In the genomic region with DNA sequence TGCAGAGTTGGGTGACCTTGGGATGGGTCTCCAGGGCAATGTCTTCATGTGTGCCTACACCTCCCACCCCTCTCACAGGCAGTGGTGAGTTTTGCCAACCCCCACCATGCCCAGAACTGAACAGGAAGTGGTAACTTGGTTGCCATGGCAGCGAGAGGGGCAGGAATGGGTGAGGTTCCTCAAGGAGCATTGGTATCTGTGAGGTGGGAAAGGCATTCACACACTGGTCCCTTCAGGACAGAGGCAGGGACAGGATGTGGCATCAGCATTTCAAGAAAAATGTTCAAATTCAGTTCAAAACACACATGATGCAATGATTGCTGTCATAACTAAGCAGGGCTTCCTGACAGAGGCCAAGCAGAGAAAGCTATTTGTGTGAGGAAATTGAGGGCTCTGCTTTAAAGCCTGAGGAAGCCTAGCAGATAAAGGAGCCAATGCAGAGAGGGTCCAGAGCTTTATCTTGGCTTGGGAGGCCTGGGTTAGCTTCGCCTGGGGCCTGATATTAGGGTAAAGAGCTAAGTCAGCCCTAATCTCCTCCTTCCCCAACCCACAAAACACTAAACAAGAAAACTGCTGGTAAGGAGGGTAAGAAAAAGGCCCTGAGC, we compare ENCODE assay signal across 8 cellular contexts. TPM values are rescaled to one million over a fixed set of nuclear protein-coding genes. Genes with fewer than 3 reads are reported as not detected.
DNase-seq lines count a peak whose midpoint lies in the region; ATAC-seq and TF ChIP-seq lines count a peak whose summit lies in the region.

No MANE protein-coding gene starts in this region.

- H3K27me3 ChIP-seq in MM.1S (replicated peaks; ENCODE audit: insufficient read depth, low read length) = no peaks in the 10 kb centered on the region

- H3K9ac ChIP-seq in MM.1S (ENCODE audit: low read length) = peak overlapping the region; percentile 61

- H3K9me2 ChIP-seq in MM.1S (replicated peaks; ENCODE audit: insufficient read depth, low read length) = no peaks in the 10 kb centered on the region

- H3K4me3 ChIP-seq in MM.1S (ENCODE audit: low read length) = peak overlapping the region; percentile 57

- peaks cover 32% of the 10 kb centered on the region for H3K4me1 ChIP-seq in MM.1S (ENCODE audit: low read length)

- peak; percentile 36 for ATAC-seq in GM18868 (IDR thresholded peaks at IDR 0.05; ENCODE audit: unreplicated experiment)
- no peak for ATAC-seq in HG03280 (IDR thresholded peaks at IDR 0.05; ENCODE audit: unreplicated experiment)

- TF ChIP-seq CTCF in MM.1S (IDR thresholded peaks at IDR 0.05; ENCODE audit: low read length) = no peak

- peaks cover 25% of the 10 kb centered on the region for H3F3A ChIP-seq in MM.1S (ENCODE audit: insufficient read depth, low read length)

- H3K36me3 ChIP-seq in MM.1S (replicated peaks; ENCODE audit: insufficient read depth, low read length) = no peaks in the 10 kb centered on the region

- H3K27ac ChIP-seq in MM.1S (ENCODE audit: low read length) = peak overlapping the region; percentile 91

- H3K4me2 ChIP-seq in MM.1S (ENCODE audit: low read depth, low read length) = peak overlapping the region; percentile 73

- peak overlapping the region; percentile 64 for H2AFZ ChIP-seq in MM.1S (ENCODE audit: low read length)

- H4K20me1 ChIP-seq in MM.1S (ENCODE audit: insufficient read depth, low read length) = no peaks in the 10 kb centered on the region

- H3K79me2 ChIP-seq in MM.1S (ENCODE audit: low read length) = no peaks in the 10 kb centered on the region

- H3K9me3 ChIP-seq in MM.1S (replicated peaks; ENCODE audit: insufficient read depth, low read length) = no peaks in the 10 kb centered on the region

- DNase-seq in MM.1S = peak; percentile 62
- DNase-seq in activated CD8-positive, alpha-beta memory T cell treated with anti-CD3 and anti-CD28 coated beads for 4 hours (ENCODE audit: low read depth in 2 of 2) = peak; percentile 27 to 38
- peak; percentile 27 for DNase-seq in germinal center (ENCODE audit: low spot score)
- DNase-seq in stimulated activated CD4-positive, alpha-beta T cell treated with anti-CD3 and anti-CD28 coated beads, Interleukin-4, amount 100 ng/mL, for 1 hour = peak; percentile 25
- DNase-seq in SHP77 treated with DMSO at 0.1 percent for 48 hours (lab: John Stamatoyannopoulos, UW) = no peak
- DNase-seq in dermis blood vessel endothelial cell = no peak

RNA-seq across cellular contexts. Expression of a gene that starts 0.6 kb away (rescaled TPM):
- total RNA-seq in dermis blood vessel endothelial cell = not detected in 2 replicates

RNA-seq across cellular contexts. Expression of a gene that starts 27.8 kb away (rescaled TPM):
- total RNA-seq in dermis blood vessel endothelial cell = not detected in 2 replicates

RNA-seq across cellular contexts. Expression of a gene that starts 37.5 kb away (rescaled TPM):
- not detected in 2 replicates for total RNA-seq in dermis blood vessel endothelial cell

RNA-seq across cellular contexts. Expression of a gene that starts 46.3 kb away (rescaled TPM):
- not detected in 2 replicates for total RNA-seq in dermis blood vessel endothelial cell

Comparison
In these comparisons a context has a peak if more than half of its experiments do, and no peak if none do; other contexts are left out.
1. DNase-seq: peak in MM.1S (single experiment), activated CD8-positive, alpha-beta memory T cell treated with anti-CD3 and anti-CD28 coated beads for 4 hours (2 of 2), germinal center (single experiment) and stimulated activated CD4-positive, alpha-beta T cell treated with anti-CD3 and anti-CD28 coated beads, Interleukin-4, amount 100 ng/mL, for 1 hour (single experiment); none in SHP77 treated with DMSO at 0.1 percent for 48 hours (single experiment) and dermis blood vessel endothelial cell (single experiment).